Comparison of ENCODE assay signal across 31 cellular contexts in the genomic region with DNA sequence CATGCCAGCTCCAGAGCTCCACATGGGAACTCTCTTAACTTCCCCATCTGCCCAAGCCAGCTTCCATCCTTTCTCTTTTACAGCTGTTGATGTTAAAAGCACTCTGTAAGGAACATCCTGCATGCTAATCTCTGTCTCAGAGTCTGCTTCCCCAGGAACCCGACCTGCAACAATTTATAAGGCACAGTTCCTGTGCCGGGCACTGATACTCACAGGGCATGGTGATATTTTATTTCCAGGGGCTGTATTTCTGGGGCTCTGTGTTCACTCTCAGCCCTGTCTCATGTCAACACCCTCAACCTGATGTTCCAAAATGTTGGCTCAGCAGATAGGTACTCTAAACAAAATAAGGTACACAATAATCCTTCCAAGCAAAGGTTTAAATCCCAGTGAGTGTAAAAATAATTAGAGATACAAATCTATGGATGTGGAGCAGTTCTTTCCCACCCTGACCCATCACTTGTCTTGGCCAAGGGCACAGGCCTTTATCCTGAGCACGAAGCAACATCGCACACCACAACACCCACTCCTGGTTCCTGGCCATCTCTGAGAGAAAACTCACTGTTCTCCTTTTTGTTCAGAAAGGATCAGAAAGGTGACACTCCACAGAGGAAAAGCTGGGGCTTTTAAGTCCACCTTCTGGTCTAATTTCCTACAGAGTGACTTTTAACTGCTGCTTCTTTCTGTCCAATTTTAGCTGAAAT. TPM values are rescaled to one million over a fixed set of nuclear protein-coding genes. Genes with fewer than 3 reads are reported as not detected.
"Had no signal": no experiment of that assay in that cellular context is flagged by ENCODE, and none has a peak within 500 bp of the region (broad histone marks: within the 10 kb centered on the region; RNA-seq: fewer than 3 reads in every experiment).

No MANE protein-coding gene starts in this region.

- H3K9me3 Mint-ChIP-seq: memory B cell, neural crest cell had no signal

- H3K4me1 ChIP-seq: pancreas, right lobe of liver, thyroid gland, vagina had no signal

- H3K4me3 Mint-ChIP-seq: effector memory CD8-positive, alpha-beta T cell; memory B cell; natural killer cell; neural crest cell; stimulated activated effector memory CD8-positive, alpha-beta T cell treated with anti-CD3 and anti-CD28 coated beads, Interleukin-12 subunit alpha, Interleukin-12 subunit beta, amount 100 ng/mL, for 72 hours had no signal

- H3K4me2 ChIP-seq: hepatocyte, smooth muscle cell had no signal

- H3K9me3 ChIP-seq: neutrophil, pancreas, right lobe of liver, stomach, thyroid gland, vagina had no signal

- H3K4me1 Mint-ChIP-seq: memory B cell; natural killer cell; neural crest cell; stimulated activated effector memory CD8-positive, alpha-beta T cell treated with anti-CD3 and anti-CD28 coated beads, Interleukin-12 subunit alpha, Interleukin-12 subunit beta, amount 100 ng/mL, for 72 hours had no signal

- H3K27me3 ChIP-seq: hepatocyte, neutrophil, pancreas, right lobe of liver, stomach, thyroid gland, vagina had no signal

- H3K27me3 Mint-ChIP-seq: effector memory CD8-positive, alpha-beta T cell; memory B cell had no signal

- DNase-seq: cortex of kidney; effector memory CD8-positive, alpha-beta T cell; left colon; natural killer cell; pancreas; retina; right lobe of liver; stimulated activated CD4-positive, alpha-beta T cell treated with anti-CD3 and anti-CD28 coated beads, Interleukin-12 subunit alpha, Interleukin-12 subunit beta, amount 100 ng/mL, for 4 hours; stimulated activated CD4-positive, alpha-beta T cell treated with anti-CD3 and anti-CD28 coated beads, Interleukin-1b, Interleukin-23, amount 100 ng/mL, for 48 hours; stimulated activated CD4-positive, alpha-beta T cell treated with anti-CD3 and anti-CD28 coated beads, Interleukin-4, amount 100 ng/mL, for 1 hour; stimulated activated naive CD4-positive, alpha-beta T cell treated with Interleukin-2 at 50 U/mL for 16 hours; stomach; thyroid gland; trophoblast cell had no signal

- H3K4me3 ChIP-seq: hepatocyte, lung, pancreas, right lobe of liver, smooth muscle cell, stomach, thyroid gland, vagina had no signal

- H2AFZ ChIP-seq: hepatocyte had no signal

- H3K79me2 ChIP-seq: hepatocyte had no signal

- H3K36me3 Mint-ChIP-seq: memory B cell; natural killer cell; stimulated activated effector memory CD8-positive, alpha-beta T cell treated with anti-CD3 and anti-CD28 coated beads, Interleukin-12 subunit alpha, Interleukin-12 subunit beta, amount 100 ng/mL, for 72 hours had no signal

- H3K27ac ChIP-seq: hepatocyte, neutrophil, pancreas, right lobe of liver, stomach, thyroid gland, vagina had no signal

- H3K36me3 ChIP-seq: neutrophil, pancreas, right lobe of liver, stomach, thyroid gland, vagina had no signal

- H3K27ac Mint-ChIP-seq: effector memory CD8-positive, alpha-beta T cell; memory B cell; natural killer cell; stimulated activated effector memory CD8-positive, alpha-beta T cell treated with anti-CD3 and anti-CD28 coated beads, Interleukin-12 subunit alpha, Interleukin-12 subunit beta, amount 100 ng/mL, for 72 hours had no signal

- ATAC-seq: effector memory CD8-positive, alpha-beta T cell; left colon; natural killer cell; pancreas; right lobe of liver; stimulated activated effector memory CD8-positive, alpha-beta T cell treated with anti-CD3 and anti-CD28 coated beads, Interleukin-12 subunit alpha, Interleukin-12 subunit beta, amount 100 ng/mL, for 72 hours had no signal

RNA-seq across cellular contexts. Expression of a gene that starts 44.8 kb away (rescaled TPM):
- total RNA-seq: dermis microvascular lymphatic vessel endothelial cell, fibroblast of villous mesenchyme, kidney epithelial cell, left colon, liver, mononuclear cell, natural killer cell, pancreas, posterior vena cava, pulmonary artery endothelial cell, right lobe of liver, subcutaneous adipose tissue, thyroid gland, vagina had no signal
- polyA plus RNA-seq: esophagus, hepatocyte, liver, lung, pancreas had no signal
